9 cellular contexts compared by ENCODE assay signal in the genomic region with DNA sequence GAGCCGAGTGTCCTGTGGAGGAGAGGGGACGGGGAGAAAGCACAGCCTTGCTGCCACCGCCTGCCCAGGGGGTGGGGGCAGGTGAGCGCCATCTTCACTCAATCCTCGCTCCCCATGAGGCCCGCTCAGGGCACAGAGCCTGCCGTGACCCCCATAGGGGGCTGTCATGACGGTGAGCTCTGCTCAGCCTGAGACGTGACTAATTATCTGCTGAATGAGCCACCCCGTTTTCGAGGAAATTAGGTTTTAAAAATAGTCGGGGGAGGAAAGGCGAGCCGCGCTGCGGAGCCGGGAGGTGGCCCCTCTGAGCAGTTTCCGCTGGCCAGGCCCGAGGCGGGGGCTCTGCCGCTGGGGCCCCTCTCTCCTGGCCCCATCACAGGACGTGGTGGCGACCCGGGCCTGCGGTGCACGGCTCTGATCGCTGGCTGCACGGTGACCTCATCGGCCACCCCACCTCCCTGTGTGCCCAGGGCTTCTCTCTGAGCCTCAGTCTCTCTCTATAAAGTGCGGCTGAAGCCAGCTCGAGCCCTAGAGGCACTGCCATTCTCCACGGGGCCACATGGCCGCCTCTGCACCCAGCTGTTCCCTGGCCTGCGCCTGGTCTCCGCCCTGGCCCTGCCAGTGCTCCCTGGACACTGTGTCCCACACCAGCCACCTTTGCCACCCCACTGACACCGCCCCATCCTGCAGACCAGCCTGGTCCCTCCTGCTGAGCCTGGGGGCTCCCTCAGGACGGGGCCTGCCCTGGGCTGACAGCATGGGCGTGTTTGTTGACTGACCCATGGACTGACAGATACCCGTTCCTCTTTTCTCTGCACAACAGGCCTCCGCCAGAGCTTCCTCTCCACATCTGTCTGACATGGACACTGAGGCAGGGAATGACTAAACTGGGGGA. TPM values are rescaled to one million over a fixed set of nuclear protein-coding genes. Genes with fewer than 3 reads are reported as not detected.
DNase-seq lines count a peak whose midpoint lies in the region; ATAC-seq and TF ChIP-seq lines count a peak whose summit lies in the region.
"Had no signal": no experiment of that assay in that cellular context is flagged by ENCODE, and none has a peak within 500 bp of the region (broad histone marks: within the 10 kb centered on the region; RNA-seq: fewer than 3 reads in every experiment).

No MANE protein-coding gene starts in this region.

- intact Hi-C loops in heart right ventricle (cut with DNase I): loop anchor here in 1 of 10 donors (1.0 to 2.0 kb wide), 2 partner anchors 11 to 27 kb away; no protein-coding TSS in a partner anchor

- peaks cover 0 to 7% (median 0%) of the 10 kb centered on the region in 11 donors for H3K9me3 ChIP-seq in heart right ventricle

- H3K4me1 ChIP-seq in heart right ventricle: peaks cover 26 to 71% (median 52%) of the 10 kb centered on the region in 9 donors

- H3K4me3 Mint-ChIP-seq in activated CD8-positive, alpha-beta T cell treated with anti-CD3 and anti-CD28 coated beads, Interleukin-2, amount 10 ng/mL, durations not matched to agents 7 days and 5 days: peak overlapping the region; percentile 36

- WGBS in heart right ventricle, 2 donors: 44 to 48% methylated on average over 40 of the region's 40 CpGs

- CTCF ChIA-PET in activated CD8-positive, alpha-beta T cell treated with anti-CD3 and anti-CD28 coated beads, Interleukin-2, amount 10 ng/mL, durations not matched to agents 7 days and 5 days (lab: Charles Lee): interaction anchor here (0.8 to 1.2 kb wide), 3 partner anchors 18 to 31 kb away, joined by 3 to 5 read pairs (median 4); a partner anchor contains a TSS

- no peaks in the 10 kb centered on the region for H3K36me3 Mint-ChIP-seq in activated CD8-positive, alpha-beta T cell treated with anti-CD3 and anti-CD28 coated beads, Interleukin-2, amount 10 ng/mL, durations not matched to agents 7 days and 5 days (ENCODE audit: low read depth)

- H3K4me1 Mint-ChIP-seq in activated CD8-positive, alpha-beta T cell treated with anti-CD3 and anti-CD28 coated beads, Interleukin-2, amount 10 ng/mL, durations not matched to agents 7 days and 5 days (ENCODE audit: low read depth): peaks cover 35% of the 10 kb centered on the region

- H3K27me3 Mint-ChIP-seq in activated CD8-positive, alpha-beta T cell treated with anti-CD3 and anti-CD28 coated beads, Interleukin-2, amount 10 ng/mL, durations not matched to agents 7 days and 5 days (ENCODE audit: low read depth): no peaks in the 10 kb centered on the region

- peak; percentile 37 for ATAC-seq in activated CD8-positive, alpha-beta T cell treated with anti-CD3 and anti-CD28 coated beads, Interleukin-2, amount 10 ng/mL, durations not matched to agents 7 days and 5 days
- peak in 7 of 8 donors; percentile 6 to 41 (median 24) for ATAC-seq in heart right ventricle
- no peak for ATAC-seq in HG03442 (IDR thresholded peaks at IDR 0.05; ENCODE audit: unreplicated experiment)
- no peak for ATAC-seq in GM19023 (IDR thresholded peaks at IDR 0.05; ENCODE audit: unreplicated experiment)

- peaks cover 0 to 10% (median 0%) of the 10 kb centered on the region in 7 donors for H3K27me3 ChIP-seq in heart right ventricle

- no peaks in the 10 kb centered on the region for H3K9me3 Mint-ChIP-seq in activated CD8-positive, alpha-beta T cell treated with anti-CD3 and anti-CD28 coated beads, Interleukin-2, amount 10 ng/mL, durations not matched to agents 7 days and 5 days (ENCODE audit: insufficient read depth)

- H3K4me3 ChIP-seq in heart right ventricle: peak overlapping the region in 9 of 10 donors; percentile 6 to 52 (median 38)

- H3K27ac Mint-ChIP-seq in activated CD8-positive, alpha-beta T cell treated with anti-CD3 and anti-CD28 coated beads, Interleukin-2, amount 10 ng/mL, durations not matched to agents 7 days and 5 days: peak overlapping the region; percentile 67

- H3K27ac ChIP-seq in heart right ventricle: peak overlapping the region; percentile 90 to 100 (median 99)

- peak; percentile 54 for DNase-seq in activated CD8-positive, alpha-beta T cell treated with anti-CD3 and anti-CD28 coated beads, Interleukin-2, amount 10 ng/mL, durations not matched to agents 7 days and 5 days
- DNase-seq in heart right ventricle (no peak), cerebellar cortex (ENCODE audit: low spot score) (no peak), AML-193 (lab: John Stamatoyannopoulos, UW) (no peak)
- peak; percentile 51 for DNase-seq in stimulated activated CD4-positive, alpha-beta T cell treated with anti-CD3 and anti-CD28 coated beads, Interleukin-15, amount 100 ng/mL, for 24 hours

- TF ChIP-seq CTCF in GM12872 (IDR thresholded peaks at IDR 0.05; ENCODE audit: insufficient read depth, low read depth, low read length) (0 out of 3 replicates have a peak, but pooled peaks have one; percentile 7), heart right ventricle (IDR thresholded peaks at IDR 0.05) (peak in 5 of 9 donors; percentile 25 to 49 (median 33))

- peaks cover 0 to 10% (median 0%) of the 10 kb centered on the region in 9 donors for H3K36me3 ChIP-seq in heart right ventricle

- POLR2A ChIA-PET in activated CD8-positive, alpha-beta T cell treated with anti-CD3 and anti-CD28 coated beads, Interleukin-2, amount 10 ng/mL, durations not matched to agents 7 days and 5 days (lab: Charles Lee): no interaction called here

RNA-seq across cellular contexts. Expression of a gene that starts 28.3 kb away (rescaled TPM):
- 10 to 100 TPM; 19.7 to 20.0 TPM for total RNA-seq in activated CD8-positive, alpha-beta T cell treated with anti-CD3 and anti-CD28 coated beads, Interleukin-2, amount 10 ng/mL, durations not matched to agents 7 days and 5 days
- total RNA-seq in heart right ventricle: 10 to 100 TPM; 28.2 to 46.6 (median 36.3) TPM
- 10 to 100 TPM; 18.3 to 18.9 TPM for polyA plus RNA-seq in heart right ventricle

RNA-seq across cellular contexts. Expression of a gene that starts 36.3 kb away (rescaled TPM):
- 1 to 10 TPM; 1.3 TPM for total RNA-seq in activated CD8-positive, alpha-beta T cell treated with anti-CD3 and anti-CD28 coated beads, Interleukin-2, amount 10 ng/mL, durations not matched to agents 7 days and 5 days
- under 1 TPM in 3 of 10 donors, not detected in 7; 0.15 to 0.49 (median 0.34) TPM for total RNA-seq in heart right ventricle
- polyA plus RNA-seq in heart right ventricle: under 1 TPM in 1 of 2 donors, not detected in 1; 0.06 TPM
- total RNA-seq: myocyte had no signal

RNA-seq across cellular contexts. Expression of a gene that starts 45.3 kb away (rescaled TPM):
- total RNA-seq in activated CD8-positive, alpha-beta T cell treated with anti-CD3 and anti-CD28 coated beads, Interleukin-2, amount 10 ng/mL, durations not matched to agents 7 days and 5 days: 10 to 100 TPM; 31.2 to 37.0 TPM
- total RNA-seq in heart right ventricle: 10 to 100 TPM in 9 of 10 donors, 1 to 10 TPM in 1; 9.7 to 15.8 (median 12.1) TPM
- polyA plus RNA-seq in heart right ventricle: 10 to 100 TPM; 15.8 to 17.6 TPM

Comparison
In these comparisons a context has a peak if more than half of its experiments do, and no peak if none do; other contexts are left out.
1. ATAC-seq: peak in activated CD8-positive, alpha-beta T cell treated with anti-CD3 and anti-CD28 coated beads, Interleukin-2, amount 10 ng/mL, durations not matched to agents 7 days and 5 days (single experiment) and heart right ventricle (7 of 8); none in HG03442 (single experiment) and GM19023 (single experiment).
2. DNase-seq: peak in activated CD8-positive, alpha-beta T cell treated with anti-CD3 and anti-CD28 coated beads, Interleukin-2, amount 10 ng/mL, durations not matched to agents 7 days and 5 days (single experiment) and stimulated activated CD4-positive, alpha-beta T cell treated with anti-CD3 and anti-CD28 coated beads, Interleukin-15, amount 100 ng/mL, for 24 hours (single experiment); none in heart right ventricle (0 of 2), cerebellar cortex (single experiment) and AML-193 (0 of 2).